ENCODE assay signal across 8 cellular contexts in genomic region chr14:63642656-63643382, GRCh38. TPM values are rescaled to one million over a fixed set of nuclear protein-coding genes. Genes with fewer than 3 reads are reported as not detected.
DNase-seq lines count a peak whose midpoint lies in the region; ATAC-seq, FAIRE-seq and TF ChIP-seq lines count a peak whose summit lies in the region.

No MANE protein-coding gene starts in this region.

- H3K27me3 Mint-ChIP-seq in T-cell = no peaks in the 10 kb centered on the region

- TF ChIP-seq POLR2A in spleen (IDR thresholded peaks at IDR 0.05) = no peak
- TF ChIP-seq POLR2A in H54 (IDR thresholded peaks at IDR 0.05; ENCODE audit: low read depth, low read length) = no peak

- FAIRE-seq in H54 (lab: Jason Lieb, UNC) = no peak

- peak overlapping the region; percentile 81 to 91 (median 90) for H3K4me3 Mint-ChIP-seq in T-cell

- peak overlapping the region; percentile 61 to 87 for H3K4me3 ChIP-seq in foreskin fibroblast (ENCODE audit: low read depth in 1 of 2, low read length in 2 of 2)
- peak overlapping the region; percentile 12 to 84 (median 66) for H3K4me3 ChIP-seq in spleen

- ATAC-seq in T-cell (replicated peaks in 1 of 4) (no peak), GM19035 (IDR thresholded peaks at IDR 0.05; ENCODE audit: unreplicated experiment) (no peak), GM18867 (IDR thresholded peaks at IDR 0.05; ENCODE audit: unreplicated experiment) (no peak)

- H3K4me1 ChIP-seq in spleen = peaks cover 0 to 57% (median 33%) of the 10 kb centered on the region in 6 donors

- H3K36me3 ChIP-seq in spleen = no peaks in the 10 kb centered on the region

- peaks cover 48 to 50% (median 48%) of the 10 kb centered on the region in 3 donors for H3K4me1 Mint-ChIP-seq in T-cell

- TF ChIP-seq CTCF in foreskin fibroblast (IDR thresholded peaks at IDR 0.05; ENCODE audit: low read depth, low read length) = no peak
- TF ChIP-seq CTCF in spleen (IDR thresholded peaks at IDR 0.05 in 8 of 11, conservative IDR thresholded peaks at IDR 0.05 in 3 of 11) = no peak

- WGBS in spleen, 5 donors = 70 to 73% (median 72%) methylated on average over 8 of the region's 8 CpGs

- no peaks in the 10 kb centered on the region for H3K9me3 Mint-ChIP-seq in T-cell

- H3K27ac Mint-ChIP-seq in T-cell = peak overlapping the region; percentile 92 to 93

- CTCF ChIA-PET in T-cell (lab: Charles Lee) = interaction anchor here (0.6 to 2.8 kb wide), 10 partner anchors 8 to 251 kb away, joined by 3 to 43 read pairs (median 6); partner anchors contain the start of gene SGPP1 (in 1 of the 2)

- no peaks in the 10 kb centered on the region for H3K9me3 ChIP-seq in spleen

- peak overlapping the region; percentile 82 to 98 (median 98) for H3K27ac ChIP-seq in spleen

- no peaks in the 10 kb centered on the region for H3K27me3 ChIP-seq in spleen (replicated peaks in 1 of 7)

- POLR2A ChIA-PET in T-cell (lab: Charles Lee) = interaction anchor here (0.5 to 2.5 kb wide), 13 partner anchors 7 to 661 kb away, joined by 3 to 41 read pairs (median 4); partner anchors contain the start of genes PPP2R5E (in 1 of the 2) and SGPP1 (in 1 of the 2)

- DNase-seq in DMS 273 (lab: John Stamatoyannopoulos, UW; ENCODE audit: unreplicated experiment) (peak; percentile 19), DMS 273 treated with DMSO at 0.1 percent for 48 hours (lab: John Stamatoyannopoulos, UW) (no peak), T-cell (no peak), foreskin fibroblast (no peak), spleen (no peak), H54 (ENCODE audit: insufficient read length, low spot score) (no peak)

- H3K36me3 Mint-ChIP-seq in T-cell = peaks cover 14% of the 10 kb centered on the region

- intact Hi-C loops in spleen (cut with DNase I; ENCODE audit: low total_unique reads) = loop anchor here (5.0 kb wide), 1 partner anchor 101 kb away; the partner anchor contains the start of gene PPP2R5E

RNA-seq across cellular contexts. Expression of gene WDR89, which starts 1.1 kb away (rescaled TPM):
- total RNA-seq in T-cell (10 to 100 TPM; 12.1 to 31.3 (median 25.7) TPM), spleen (10 to 100 TPM; 13.4 to 18.9 (median 18.4) TPM)
- polyA plus RNA-seq in spleen = 10 to 100 TPM in 2 of 3 donors, 1 to 10 TPM in 1; 9.5 to 13.2 (median 11.2) TPM
